In the genomic region with DNA sequence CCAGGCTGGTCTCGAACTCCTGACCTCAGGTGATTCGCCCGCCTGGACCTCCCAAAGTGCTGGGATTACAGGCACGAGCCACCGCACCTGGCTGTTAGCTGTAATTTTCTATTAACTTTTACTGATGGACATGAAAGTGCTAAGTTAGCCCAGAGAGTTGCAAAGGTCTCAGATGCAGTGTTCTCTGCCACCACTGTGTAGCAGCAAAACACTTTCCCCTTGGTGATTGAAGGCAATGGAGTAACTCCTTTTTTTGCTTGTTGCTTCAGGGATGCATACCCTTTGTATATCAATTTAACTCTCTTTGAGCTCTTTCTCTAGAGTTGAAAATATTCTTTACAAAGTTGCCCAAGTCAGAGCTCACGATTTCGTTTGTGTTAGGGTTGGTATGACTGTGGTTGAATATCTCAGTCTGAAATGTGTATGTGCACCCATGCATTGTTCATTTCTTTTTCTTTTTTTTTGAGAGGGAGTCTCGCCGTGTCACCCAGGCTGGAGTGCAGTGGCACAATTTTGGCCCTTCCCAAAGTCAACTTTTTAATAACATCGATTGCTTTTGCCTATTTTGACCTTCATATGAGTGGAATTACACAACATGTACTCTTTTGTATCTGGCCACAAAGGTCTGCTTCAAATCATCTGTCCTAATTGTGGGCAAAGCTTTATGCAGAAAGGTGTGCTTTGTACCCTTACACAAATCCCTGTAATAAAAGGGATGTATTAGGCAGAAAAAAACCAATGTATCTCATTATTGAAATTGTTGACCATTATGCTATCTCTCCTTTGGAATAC, we compare ENCODE assay signal across 2 cellular contexts.
TF ChIP-seq lines count a peak whose summit lies in the region.

No MANE protein-coding gene starts in this region.

TF ChIP-seq in K562, 482 proteins besides CTCF, POLR2A, EP300 and RAD21:
- TF ChIP-seq ZC3H11A (IDR thresholded peaks at IDR 0.05; ENCODE audit: low read depth, low read length), result no peak

TF ChIP-seq in HepG2, 621 proteins besides CTCF, POLR2A, EP300 and RAD21:
- no peak for TF ChIP-seq HMG20A (CRISPR knock-in tag; IDR thresholded peaks at IDR 0.05; ENCODE audit: borderline replicate concordance)
- TF ChIP-seq STAG1 (CRISPR knock-in tag; IDR thresholded peaks at IDR 0.05), result peak; percentile 23; the same call in 1 of the 2 replicates
- TF ChIP-seq SATB2 (CRISPR knock-in tag; IDR thresholded peaks at IDR 0.05), result no peak
- TF ChIP-seq ZNF879 (CRISPR knock-in tag; IDR thresholded peaks at IDR 0.05), result no peak
